Comparison of ENCODE assay signal across 2 cellular contexts in the genomic region with DNA sequence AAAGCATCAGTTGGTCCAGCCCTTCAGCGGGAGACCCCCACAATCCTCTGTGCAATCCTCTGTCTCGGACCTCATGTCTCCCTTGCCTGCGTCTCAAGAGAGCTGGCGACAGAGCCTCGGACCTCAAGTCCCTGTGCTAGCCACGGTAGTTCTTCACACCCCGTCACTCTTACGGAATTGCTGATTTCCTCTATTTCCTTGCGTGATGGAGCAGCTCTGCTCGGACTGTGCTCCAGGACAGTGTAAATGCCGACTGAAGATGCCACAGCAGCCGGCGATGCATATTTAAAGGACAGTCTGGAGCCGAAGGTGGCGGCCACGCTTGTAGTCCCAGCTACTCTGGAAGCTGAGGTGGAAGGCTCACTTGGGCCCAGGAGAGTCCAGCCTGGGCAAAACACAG.
TF ChIP-seq lines count a peak whose summit lies in the region.

No MANE protein-coding gene starts in this region.

TF ChIP-seq in GM23338, 12 proteins besides CTCF, POLR2A, EP300 and RAD21:
- no peak for TF ChIP-seq POLR2AphosphoS5 (IDR thresholded peaks at IDR 0.05; ENCODE audit: low read depth)
- TF ChIP-seq JUNB (IDR thresholded peaks at IDR 0.05; ENCODE audit: unreplicated experiment): no peak
- TF ChIP-seq ZNF114 (CRISPR knock-in tag; IDR thresholded peaks at IDR 0.05): no peak
- TF ChIP-seq, protein P1, sequence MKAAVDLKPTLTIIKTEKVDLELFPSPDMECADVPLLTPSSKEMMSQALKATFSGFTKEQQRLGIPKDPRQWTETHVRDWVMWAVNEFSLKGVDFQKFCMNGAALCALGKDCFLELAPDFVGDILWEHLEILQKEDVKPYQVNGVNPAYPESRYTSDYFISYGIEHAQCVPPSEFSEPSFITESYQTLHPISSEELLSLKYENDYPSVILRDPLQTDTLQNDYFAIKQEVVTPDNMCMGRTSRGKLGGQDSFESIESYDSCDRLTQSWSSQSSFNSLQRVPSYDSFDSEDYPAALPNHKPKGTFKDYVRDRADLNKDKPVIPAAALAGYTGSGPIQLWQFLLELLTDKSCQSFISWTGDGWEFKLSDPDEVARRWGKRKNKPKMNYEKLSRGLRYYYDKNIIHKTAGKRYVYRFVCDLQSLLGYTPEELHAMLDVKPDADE (IDR thresholded peaks at IDR 0.05): no peak
- TF ChIP-seq, protein P2, sequence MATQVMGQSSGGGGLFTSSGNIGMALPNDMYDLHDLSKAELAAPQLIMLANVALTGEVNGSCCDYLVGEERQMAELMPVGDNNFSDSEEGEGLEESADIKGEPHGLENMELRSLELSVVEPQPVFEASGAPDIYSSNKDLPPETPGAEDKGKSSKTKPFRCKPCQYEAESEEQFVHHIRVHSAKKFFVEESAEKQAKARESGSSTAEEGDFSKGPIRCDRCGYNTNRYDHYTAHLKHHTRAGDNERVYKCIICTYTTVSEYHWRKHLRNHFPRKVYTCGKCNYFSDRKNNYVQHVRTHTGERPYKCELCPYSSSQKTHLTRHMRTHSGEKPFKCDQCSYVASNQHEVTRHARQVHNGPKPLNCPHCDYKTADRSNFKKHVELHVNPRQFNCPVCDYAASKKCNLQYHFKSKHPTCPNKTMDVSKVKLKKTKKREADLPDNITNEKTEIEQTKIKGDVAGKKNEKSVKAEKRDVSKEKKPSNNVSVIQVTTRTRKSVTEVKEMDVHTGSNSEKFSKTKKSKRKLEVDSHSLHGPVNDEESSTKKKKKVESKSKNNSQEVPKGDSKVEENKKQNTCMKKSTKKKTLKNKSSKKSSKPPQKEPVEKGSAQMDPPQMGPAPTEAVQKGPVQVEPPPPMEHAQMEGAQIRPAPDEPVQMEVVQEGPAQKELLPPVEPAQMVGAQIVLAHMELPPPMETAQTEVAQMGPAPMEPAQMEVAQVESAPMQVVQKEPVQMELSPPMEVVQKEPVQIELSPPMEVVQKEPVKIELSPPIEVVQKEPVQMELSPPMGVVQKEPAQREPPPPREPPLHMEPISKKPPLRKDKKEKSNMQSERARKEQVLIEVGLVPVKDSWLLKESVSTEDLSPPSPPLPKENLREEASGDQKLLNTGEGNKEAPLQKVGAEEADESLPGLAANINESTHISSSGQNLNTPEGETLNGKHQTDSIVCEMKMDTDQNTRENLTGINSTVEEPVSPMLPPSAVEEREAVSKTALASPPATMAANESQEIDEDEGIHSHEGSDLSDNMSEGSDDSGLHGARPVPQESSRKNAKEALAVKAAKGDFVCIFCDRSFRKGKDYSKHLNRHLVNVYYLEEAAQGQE (IDR thresholded peaks at IDR 0.05; ENCODE audit: unreplicated experiment): no peak

TF ChIP-seq in K562, 482 proteins besides CTCF, POLR2A, EP300 and RAD21:
- no peak for TF ChIP-seq TRIM24 (IDR thresholded peaks at IDR 0.05)
- TF ChIP-seq, protein P3, sequence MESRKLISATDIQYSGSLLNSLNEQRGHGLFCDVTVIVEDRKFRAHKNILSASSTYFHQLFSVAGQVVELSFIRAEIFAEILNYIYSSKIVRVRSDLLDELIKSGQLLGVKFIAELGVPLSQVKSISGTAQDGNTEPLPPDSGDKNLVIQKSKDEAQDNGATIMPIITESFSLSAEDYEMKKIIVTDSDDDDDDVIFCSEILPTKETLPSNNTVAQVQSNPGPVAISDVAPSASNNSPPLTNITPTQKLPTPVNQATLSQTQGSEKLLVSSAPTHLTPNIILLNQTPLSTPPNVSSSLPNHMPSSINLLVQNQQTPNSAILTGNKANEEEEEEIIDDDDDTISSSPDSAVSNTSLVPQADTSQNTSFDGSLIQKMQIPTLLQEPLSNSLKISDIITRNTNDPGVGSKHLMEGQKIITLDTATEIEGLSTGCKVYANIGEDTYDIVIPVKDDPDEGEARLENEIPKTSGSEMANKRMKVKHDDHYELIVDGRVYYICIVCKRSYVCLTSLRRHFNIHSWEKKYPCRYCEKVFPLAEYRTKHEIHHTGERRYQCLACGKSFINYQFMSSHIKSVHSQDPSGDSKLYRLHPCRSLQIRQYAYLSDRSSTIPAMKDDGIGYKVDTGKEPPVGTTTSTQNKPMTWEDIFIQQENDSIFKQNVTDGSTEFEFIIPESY (CRISPR knock-in tag; IDR thresholded peaks at IDR 0.05): peak; percentile 59; the same call in 1 of the 2 replicates
TF ChIP-seq in K562: peak in this region for 1.
